In genomic region chr11:131579932-131580387, GRCh38 we compare ENCODE assay signal across 8 cellular contexts.
A peak's percentile ranks its signal among the peaks of the same experiment; 100 is the strongest.
DNase-seq lines count a peak whose midpoint lies in the region; ATAC-seq and TF ChIP-seq lines count a peak whose summit lies in the region.

No MANE protein-coding gene starts in this region.

- H3K9ac ChIP-seq in GM23248, result no peak overlapping the region

- peak; percentile 37 for TF ChIP-seq CTCF in epithelial cell of esophagus (IDR thresholded peaks at IDR 0.05; ENCODE audit: insufficient read depth, low read depth, low read length, missing control alignments)

- no peaks in the 10 kb centered on the region for H3K9me3 ChIP-seq in GM23248 (ENCODE audit: low read depth)

- H3K27me3 ChIP-seq in GM23248 (replicated peaks; ENCODE audit: insufficient read depth), result no peaks in the 10 kb centered on the region; the same call in 1 of the 2 replicates

- H3K4me2 ChIP-seq in GM23248 (ENCODE audit: unreplicated experiment), result peak overlapping the region; percentile 42

- no peaks in the 10 kb centered on the region for H3K9me2 ChIP-seq in GM23248 (ENCODE audit: insufficient read depth)

- peak overlapping the region; percentile 29 for H2AFZ ChIP-seq in GM23248

- in situ Hi-C loops in GM23248 (cut with MboI), result no loop called here

- peak; percentile 4 for DNase-seq in DMS153 (lab: John Stamatoyannopoulos, UW)
- no peak for DNase-seq in DMS153 treated with DMSO at 0.1 percent for 48 hours (lab: John Stamatoyannopoulos, UW; ENCODE audit: unreplicated experiment)
- DNase-seq in GM23248, result peak; percentile 95
- DNase-seq in NCI-H524 treated with DMSO at 0.1 percent for 48 hours (lab: John Stamatoyannopoulos, UW), result peak; percentile 71
- peak; percentile 3 for DNase-seq in epithelial cell of esophagus (ENCODE audit: low read depth)
- DNase-seq in substantia nigra (lab: John Stamatoyannopoulos, UW), result peak in 16 of 49 donors; percentile 25 to 64 (median 44)
- no peak for DNase-seq in epidermal melanocyte (ENCODE audit: insufficient read length, low spot score)

- no peak for ATAC-seq in HG02973 (IDR thresholded peaks at IDR 0.05; ENCODE audit: unreplicated experiment)

- peaks cover 26% of the 10 kb centered on the region for H3F3A ChIP-seq in GM23248 (ENCODE audit: insufficient read depth)

- H3K4me1 ChIP-seq in GM23248 (ENCODE audit: insufficient read depth), result peaks cover 35% of the 10 kb centered on the region

- whole genome bisulfite sequencing in GM23248 (ENCODE audit: low coverage in 1 of 2, low lambda C conversion rate in 2 of 2, missing lambda C conversion rate in 2 of 2), 2 experiments, result 19 to 20% methylated on average over 7 of the region's 7 CpGs

- no peaks in the 10 kb centered on the region for H3K36me3 ChIP-seq in GM23248 (ENCODE audit: low read depth)

- H3K27ac ChIP-seq in GM23248, result peak overlapping the region; percentile 79
- peak overlapping the region; percentile 99 for H3K27ac ChIP-seq in substantia nigra (ENCODE audit: low read depth, low read length, poor library complexity, severe bottlenecking)

- H4K20me1 ChIP-seq in GM23248 (ENCODE audit: insufficient read depth), result no peaks in the 10 kb centered on the region

- no peaks in the 10 kb centered on the region for H3K79me2 ChIP-seq in GM23248 (ENCODE audit: insufficient read depth)

- H3K4me3 ChIP-seq in GM23248 (no peak overlapping the region), epithelial cell of esophagus (ENCODE audit: low read length) (no peak overlapping the region)

Comparison
In these comparisons a context has a peak if more than half of its experiments do, and no peak if none do; other contexts are left out.
1. DNase-seq: peak in DMS153 (single experiment), GM23248 (single experiment), NCI-H524 treated with DMSO at 0.1 percent for 48 hours (single experiment) and epithelial cell of esophagus (single experiment); none in DMS153 treated with DMSO at 0.1 percent for 48 hours (single experiment) and epidermal melanocyte (single experiment).